ENCODE assay signal across 25 cellular contexts in the genomic region with DNA sequence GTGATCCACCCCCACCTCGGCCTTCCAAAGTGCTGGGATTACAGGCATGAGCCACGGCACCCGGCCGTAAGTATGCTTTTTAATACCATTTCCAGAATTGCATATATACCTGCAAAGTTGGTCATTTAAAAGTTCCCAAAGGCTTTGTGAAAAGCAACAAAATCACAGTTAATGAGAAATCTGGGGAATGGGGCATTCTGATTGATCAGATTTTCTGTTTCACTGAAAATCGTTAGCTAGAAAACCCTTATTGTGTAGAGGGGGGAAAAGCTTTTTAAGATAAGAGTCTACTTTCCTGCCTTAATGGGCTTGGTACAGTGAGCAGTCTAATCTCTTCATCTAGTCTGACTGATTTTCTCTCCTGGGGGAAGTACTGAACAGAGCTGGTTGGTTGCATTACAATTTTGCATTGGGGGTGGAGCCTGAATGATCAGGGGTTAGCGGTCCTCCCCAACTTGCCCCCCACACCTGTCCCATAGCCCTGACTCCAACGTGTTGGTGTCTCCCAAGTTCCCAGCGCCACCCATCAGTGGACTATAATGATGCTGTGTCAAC. TPM values are rescaled to one million over a fixed set of nuclear protein-coding genes. Genes with fewer than 3 reads are reported as not detected.
"Had no signal": no experiment of that assay in that cellular context is flagged by ENCODE, and none has a peak within 500 bp of the region (broad histone marks: within the 10 kb centered on the region; RNA-seq: fewer than 3 reads in every experiment).

No MANE protein-coding gene starts in this region.

- H3K9me3 ChIP-seq: SJSA1 had no signal

- H3K4me3 ChIP-seq: SJSA1 had no signal

- H3K4me1 ChIP-seq: SJSA1 had no signal

- H3K9ac ChIP-seq: KMS-11 had no signal

- H3K27ac ChIP-seq: KMS-11, SJSA1 had no signal

- H3K27me3 ChIP-seq: SJSA1 had no signal

- ATAC-seq: HepG2 had no signal

- DNase-seq: IMR-90, Kasumi-1, MM.1S, MV-4-11, NCI-H1048, NCI-H1105, NCI-H1417, NCI-H1436 treated with DMSO at 0.1 percent for 48 hours, NCI-H1694, NCI-H187 treated with DMSO at 0.1 percent for 48 hours, NCI-H2029 treated with DMSO at 0.1 percent for 48 hours, NCI-H2171 treated with DMSO at 0.1 percent for 48 hours, NCI-H345, NCI-H446 treated with DMSO at 0.1 percent for 48 hours, NCI-H510A treated with DMSO at 0.1 percent for 48 hours, NCI-H526, Right ventricle myocardium superior, RPMI8226, SIG-M5 had no signal

- H3K4me2 ChIP-seq: KMS-11 had no signal

- H3K36me3 ChIP-seq: SJSA1 had no signal

RNA-seq across cellular contexts. Expression of a gene that starts 23.8 kb away (rescaled TPM):
- total RNA-seq: HepG2; HT1080; IMR-90; M059J; Right ventricle myocardium superior; SJSA1; T-helper 1 cell treated with Interleukin-12 subunit alpha and Interleukin-12 subunit beta and Interleukin-4 antibody, amounts not matched to agents 30 ng/mL and 1 ng/mL, for 36 hours had no signal
- polyA plus RNA-seq: HepG2, IMR-90 had no signal

RNA-seq across cellular contexts. Expression of a gene that starts 32.7 kb away (rescaled TPM):
- total RNA-seq: HepG2; HT1080; M059J; SJSA1; T-helper 1 cell treated with Interleukin-12 subunit alpha and Interleukin-12 subunit beta and Interleukin-4 antibody, amounts not matched to agents 30 ng/mL and 1 ng/mL, for 36 hours had no signal
- polyA plus RNA-seq: HepG2 had no signal

RNA-seq across cellular contexts. Expression of a gene that starts 53.3 kb away (rescaled TPM):
- total RNA-seq: Right ventricle myocardium superior, SJSA1 had no signal
